In genomic region chr7:13908667-13909382, GRCh38 we compare ENCODE assay signal across 12 cellular contexts.
DNase-seq lines count a peak whose midpoint lies in the region; ATAC-seq and TF ChIP-seq lines count a peak whose summit lies in the region.
"Had no signal": no experiment of that assay in that cellular context is flagged by ENCODE, and none has a peak within 500 bp of the region (broad histone marks: within the 10 kb centered on the region; RNA-seq: fewer than 3 reads in every experiment).

No MANE protein-coding gene starts in this region.

- peak overlapping the region; percentile 48 for H3K4me3 Mint-ChIP-seq in T-helper 2 cell treated with Interferon-gamma antibody and Interleukin-4, amounts not matched to agents 5 μg/mL and 100 μg/mL, for 36 hours
- H3K4me3 Mint-ChIP-seq in endodermal cell = no peak overlapping the region

- 80 to 89% methylated on average over 6 to 8 of the region's 8 CpGs for WGBS in endodermal cell (ENCODE audit: insufficient coverage in 1 of 2, insufficient read length in 1 of 2), 2 experiments

- in situ Hi-C loops in GM13977 (cut with MboI; ENCODE audit: low pct_unique_long_range_greater_than_20kb, low sequenced_read_pairs, unreplicated experiment) = no loop called here

- DNase-seq in ELR (ENCODE audit: low read depth) (peak; percentile 60), NCI-H128 (lab: John Stamatoyannopoulos, UW; ENCODE audit: unreplicated experiment) (peak; percentile 41), left kidney (ENCODE audit: low read depth, low spot score) (peak; percentile 63), cerebellum (ENCODE audit: low spot score) (no peak), GM13977 (ENCODE audit: low spot score) (no peak), endodermal cell (no peak)
- no peak for DNase-seq in T-helper 2 cell treated with Interferon-gamma antibody and Interleukin-4, amounts not matched to agents 5 μg/mL and 100 μg/mL, for 36 hours (ENCODE audit: low spot score)
- DNase-seq: activated CD4-positive, alpha-beta T cell treated with anti-CD3 and anti-CD28 coated beads for 4 hours; heart left ventricle had no signal

- H3K27ac Mint-ChIP-seq in T-helper 2 cell treated with Interferon-gamma antibody and Interleukin-4, amounts not matched to agents 5 μg/mL and 100 μg/mL, for 36 hours = no peak overlapping the region
- no peak overlapping the region for H3K27ac Mint-ChIP-seq in endodermal cell

- no peak overlapping the region for H3K27ac ChIP-seq in endodermal cell (ENCODE audit: low read depth, low read length)
- H3K27ac ChIP-seq: cardiac muscle cell, heart left ventricle had no signal

- no peak overlapping the region for H3K4me3 ChIP-seq in endodermal cell (ENCODE audit: low read length)
- H3K4me3 ChIP-seq: cardiac muscle cell, heart left ventricle had no signal

- H3K9ac ChIP-seq in endodermal cell (ENCODE audit: extremely low read depth, low read length, poor library complexity, severe bottlenecking) = no peak overlapping the region

- H3K36me3 ChIP-seq in endodermal cell (ENCODE audit: control insufficient read depth, insufficient read depth, low read length) = no peaks in the 10 kb centered on the region

- H3K9me3 ChIP-seq in endodermal cell (ENCODE audit: control insufficient read depth, low read length) = no peaks in the 10 kb centered on the region
- H3K9me3 ChIP-seq: heart left ventricle had no signal

- H3K4me1 ChIP-seq in endodermal cell (ENCODE audit: control insufficient read depth, insufficient read depth, low read length) = no peaks in the 10 kb centered on the region

- TF ChIP-seq CTCF in GM13977 (IDR thresholded peaks at IDR 0.05; ENCODE audit: extremely low read depth, insufficient read depth, missing control alignments) = no peak
- TF ChIP-seq CTCF in endodermal cell (conservative IDR thresholded peaks at IDR 0.05) = no peak

- no peak for ATAC-seq in GM21737 (IDR thresholded peaks at IDR 0.05; ENCODE audit: unreplicated experiment)
- ATAC-seq: heart left ventricle, Panc1 had no signal

- H3K9me3 Mint-ChIP-seq in T-helper 2 cell treated with Interferon-gamma antibody and Interleukin-4, amounts not matched to agents 5 μg/mL and 100 μg/mL, for 36 hours = no peaks in the 10 kb centered on the region
- no peaks in the 10 kb centered on the region for H3K9me3 Mint-ChIP-seq in endodermal cell

- H3K27me3 ChIP-seq in endodermal cell (ENCODE audit: control insufficient read depth, insufficient read depth, low read length, poor library complexity, severe bottlenecking) = no peaks in the 10 kb centered on the region
- H3K27me3 ChIP-seq: cardiac muscle cell, heart left ventricle had no signal

- H3K4me1 Mint-ChIP-seq in T-helper 2 cell treated with Interferon-gamma antibody and Interleukin-4, amounts not matched to agents 5 μg/mL and 100 μg/mL, for 36 hours (ENCODE audit: low read depth) = peaks cover 23% of the 10 kb centered on the region
- no peaks in the 10 kb centered on the region for H3K4me1 Mint-ChIP-seq in endodermal cell

- H3K27me3 Mint-ChIP-seq in T-helper 2 cell treated with Interferon-gamma antibody and Interleukin-4, amounts not matched to agents 5 μg/mL and 100 μg/mL, for 36 hours (ENCODE audit: low read depth) = no peaks in the 10 kb centered on the region
- no peaks in the 10 kb centered on the region for H3K27me3 Mint-ChIP-seq in endodermal cell (ENCODE audit: insufficient read depth)

- no peaks in the 10 kb centered on the region for H3K36me3 Mint-ChIP-seq in T-helper 2 cell treated with Interferon-gamma antibody and Interleukin-4, amounts not matched to agents 5 μg/mL and 100 μg/mL, for 36 hours (ENCODE audit: low read depth)
- H3K36me3 Mint-ChIP-seq in endodermal cell (ENCODE audit: low read depth) = peaks cover 10% of the 10 kb centered on the region

Comparison
In these comparisons a context has a peak if more than half of its experiments do, and no peak if none do; other contexts are left out.
1. DNase-seq: peak in ELR (single experiment), NCI-H128 (single experiment) and left kidney (single experiment); none in T-helper 2 cell treated with Interferon-gamma antibody and Interleukin-4, amounts not matched to agents 5 μg/mL and 100 μg/mL, for 36 hours (single experiment), cerebellum (single experiment), GM13977 (single experiment) and endodermal cell (single experiment).